4 cellular contexts compared by ENCODE assay signal in the genomic region with DNA sequence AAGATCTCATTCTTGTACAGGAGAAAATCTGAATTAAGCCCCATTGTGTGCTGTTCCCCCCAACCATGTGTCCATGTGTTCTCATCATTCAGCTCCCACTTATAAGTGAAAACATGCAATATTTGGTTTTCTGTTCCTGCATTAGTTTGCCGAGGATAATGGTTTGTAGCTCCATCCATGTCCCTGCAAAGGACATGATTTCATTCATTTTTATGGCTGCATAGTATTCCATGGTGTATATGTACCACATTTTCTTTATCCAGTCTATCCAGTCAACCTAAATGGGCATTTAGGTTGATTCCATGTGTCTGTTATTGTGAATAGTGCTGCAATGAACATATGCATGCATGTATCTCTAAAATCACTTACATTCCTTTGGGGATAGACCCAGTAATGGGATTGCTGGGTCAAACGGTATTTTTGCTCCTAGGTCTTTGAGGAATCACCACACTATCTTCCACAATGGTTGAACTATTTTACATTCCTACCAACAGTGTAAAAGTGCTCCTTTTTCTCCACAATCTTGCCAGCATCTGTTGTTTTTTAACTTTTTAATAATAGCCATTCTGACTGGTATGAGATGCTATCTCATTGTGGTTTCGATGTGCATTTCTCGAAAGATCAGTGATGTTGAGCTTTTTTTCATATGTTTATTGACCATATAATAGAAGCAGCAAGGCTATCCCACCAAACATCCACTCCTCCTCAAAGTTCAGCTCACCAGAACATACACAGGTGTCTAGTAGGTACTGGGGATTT.
A peak's percentile ranks its signal among the peaks of the same experiment; 100 is the strongest.
TF ChIP-seq lines count a peak whose summit lies in the region.

No MANE protein-coding gene starts in this region.

TF ChIP-seq in HEK293, 187 proteins besides CTCF, POLR2A, EP300 and RAD21:
- TF ChIP-seq ZNF146 (tag by site-specific recombination; IDR thresholded peaks at IDR 0.05), result peak; percentile 78
- TF ChIP-seq, protein P1, sequence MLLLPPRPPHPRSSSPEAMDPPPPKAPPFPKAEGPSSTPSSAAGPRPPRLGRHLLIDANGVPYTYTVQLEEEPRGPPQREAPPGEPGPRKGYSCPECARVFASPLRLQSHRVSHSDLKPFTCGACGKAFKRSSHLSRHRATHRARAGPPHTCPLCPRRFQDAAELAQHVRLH (tag by site-specific recombination; IDR thresholded peaks at IDR 0.05), result peak; percentile 56
TF ChIP-seq in HEK293: peak in this region for 2; not testable (repeated sequence) for 185.

TF ChIP-seq in SK-N-SH, 30 proteins besides CTCF, POLR2A, EP300 and RAD21:
- TF ChIP-seq MEF2A (IDR thresholded peaks at IDR 0.05; ENCODE audit: borderline replicate concordance, low read depth) (peak; percentile 27; the same call in 1 of the 2 replicates), TEAD4 (IDR thresholded peaks at IDR 0.05; ENCODE audit: borderline replicate concordance, insufficient read depth) (0 out of 2 replicates have a peak, but pooled peaks have one; percentile 27), JUND (IDR thresholded peaks at IDR 0.05) (peak; percentile 27; the same call in 1 of the 2 replicates), NFIC (IDR thresholded peaks at IDR 0.05; ENCODE audit: borderline replicate concordance) (peak; percentile 29; the same call in 1 of the 2 replicates), TCF12 (IDR thresholded peaks at IDR 0.05) (peak; percentile 89)
- TF ChIP-seq, protein P2, sequence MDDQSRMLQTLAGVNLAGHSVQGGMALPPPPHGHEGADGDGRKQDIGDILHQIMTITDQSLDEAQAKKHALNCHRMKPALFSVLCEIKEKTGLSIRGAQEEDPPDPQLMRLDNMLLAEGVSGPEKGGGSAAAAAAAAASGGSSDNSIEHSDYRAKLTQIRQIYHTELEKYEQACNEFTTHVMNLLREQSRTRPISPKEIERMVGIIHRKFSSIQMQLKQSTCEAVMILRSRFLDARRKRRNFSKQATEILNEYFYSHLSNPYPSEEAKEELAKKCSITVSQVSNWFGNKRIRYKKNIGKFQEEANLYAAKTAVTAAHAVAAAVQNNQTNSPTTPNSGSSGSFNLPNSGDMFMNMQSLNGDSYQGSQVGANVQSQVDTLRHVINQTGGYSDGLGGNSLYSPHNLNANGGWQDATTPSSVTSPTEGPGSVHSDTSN (IDR thresholded peaks at IDR 0.05), result peak; percentile 69

TF ChIP-seq in SK-N-SH treated with all-trans-retinoic acid at 6 μM for 48 hours, 23 proteins besides CTCF, POLR2A, EP300 and RAD21:
- TF ChIP-seq ZNF8 (CRISPR knock-in tag; IDR thresholded peaks at IDR 0.05), result 0 out of 2 replicates have a peak, but pooled peaks have one; percentile 34

TF ChIP-seq in K562, 482 proteins besides CTCF, POLR2A, EP300 and RAD21:
- peak; percentile 86 for TF ChIP-seq ZNF146 (CRISPR knock-in tag; IDR thresholded peaks at IDR 0.05; ENCODE audit: unreplicated experiment)
